ENCODE assay signal across 8 cellular contexts in genomic region chr1:155051777-155052398, GRCh38. TPM values are rescaled to one million over a fixed set of nuclear protein-coding genes. Genes with fewer than 3 reads are reported as not detected.
DNase-seq lines count a peak whose midpoint lies in the region; ATAC-seq and TF ChIP-seq lines count a peak whose summit lies in the region.

No MANE protein-coding gene starts in this region.

- ATAC-seq in HG03342 (IDR thresholded peaks at IDR 0.05; ENCODE audit: unreplicated experiment), result peak; percentile 3
- peak; percentile 49 for ATAC-seq in Right ventricle myocardium inferior
- no peak for ATAC-seq in HG02610 (IDR thresholded peaks at IDR 0.05; ENCODE audit: unreplicated experiment)
- ATAC-seq in GM21515 (IDR thresholded peaks at IDR 0.05; ENCODE audit: unreplicated experiment), result no peak

- H3K9me3 Mint-ChIP-seq in activated naive CD8-positive, alpha-beta T cell (ENCODE audit: low read depth), result no peaks in the 10 kb centered on the region
- H3K9me3 Mint-ChIP-seq in osteocyte (ENCODE audit: unreplicated experiment), result no peaks in the 10 kb centered on the region

- intact Hi-C loops in Right ventricle myocardium inferior (cut with DNase I), result loop anchor here (2.0 kb wide), 1 partner anchor 81 kb away; the partner anchor contains the start of gene SHC1

- H3K4me3 Mint-ChIP-seq in activated naive CD8-positive, alpha-beta T cell, result peak overlapping the region; percentile 88
- H3K4me3 Mint-ChIP-seq in osteocyte (ENCODE audit: unreplicated experiment), result peak overlapping the region; percentile 76

- no peaks in the 10 kb centered on the region for H3K27me3 Mint-ChIP-seq in activated naive CD8-positive, alpha-beta T cell
- no peaks in the 10 kb centered on the region for H3K27me3 Mint-ChIP-seq in osteocyte (ENCODE audit: unreplicated experiment)

- peak overlapping the region; percentile 67 for H3K4me3 ChIP-seq in SJCRH30

- no peaks in the 10 kb centered on the region for H3K27me3 ChIP-seq in SJCRH30

- no peaks in the 10 kb centered on the region for H3K36me3 Mint-ChIP-seq in activated naive CD8-positive, alpha-beta T cell
- peaks cover 5% of the 10 kb centered on the region for H3K36me3 Mint-ChIP-seq in osteocyte (ENCODE audit: unreplicated experiment)

- no peaks in the 10 kb centered on the region for H3K9me3 ChIP-seq in SJCRH30 (replicated peaks)

- H3K27ac ChIP-seq in SJCRH30, result no peak overlapping the region

- no peak for TF ChIP-seq CTCF in osteocyte (IDR thresholded peaks at IDR 0.05)

- H3K4me1 ChIP-seq in SJCRH30, result peaks cover 10% of the 10 kb centered on the region

- peak; percentile 61 for DNase-seq in Daoy (ENCODE audit: low read depth)
- DNase-seq in SJCRH30, result peak; percentile 26 to 37
- peak; percentile 83 for DNase-seq in Right ventricle myocardium inferior (ENCODE audit: missing footprints)
- no peak for DNase-seq in osteocyte (ENCODE audit: extremely low spot score, unreplicated experiment)

- no peaks in the 10 kb centered on the region for H3K36me3 ChIP-seq in SJCRH30

- no peak overlapping the region for H3K27ac Mint-ChIP-seq in activated naive CD8-positive, alpha-beta T cell
- H3K27ac Mint-ChIP-seq in osteocyte (ENCODE audit: unreplicated experiment), result peak overlapping the region; percentile 80

- peaks cover 17% of the 10 kb centered on the region for H3K4me1 Mint-ChIP-seq in activated naive CD8-positive, alpha-beta T cell (ENCODE audit: low read depth)
- H3K4me1 Mint-ChIP-seq in osteocyte (ENCODE audit: unreplicated experiment), result peaks cover 27% of the 10 kb centered on the region

RNA-seq across cellular contexts. Expression of gene ADAM15, which starts 0.8 kb away (rescaled TPM):
- total RNA-seq in Daoy (2014; rRNA removed; shearing (Covaris generic)), result 44.5 and 46.2 TPM in 2 replicates
- 16.9 and 18.3 TPM in 2 replicates for total RNA-seq in SJCRH30 (2014; rRNA removed; shearing (Covaris generic))
- total RNA-seq in Right ventricle myocardium inferior (101 TPM), osteocyte (88.4 and 89.4 TPM in 2 replicates)

RNA-seq across cellular contexts. Expression of gene EFNA4, which starts 11.7 kb away (rescaled TPM):
- 10.6 and 16.7 TPM in 2 replicates for total RNA-seq in Daoy (2014; rRNA removed; shearing (Covaris generic))
- 15.3 and 17.8 TPM in 2 replicates for total RNA-seq in SJCRH30 (2014; rRNA removed; shearing (Covaris generic))
- total RNA-seq in Right ventricle myocardium inferior (2.1 TPM), osteocyte (10.1 and 12.4 TPM in 2 replicates)

RNA-seq across cellular contexts. Expression of gene DCST1, which starts 18.3 kb away (rescaled TPM):
- total RNA-seq in Daoy (2014; rRNA removed; shearing (Covaris generic)), result not detected in 2 replicates
- not detected in 2 replicates for total RNA-seq in SJCRH30 (2014; rRNA removed; shearing (Covaris generic))
- total RNA-seq in Right ventricle myocardium inferior (not detected), osteocyte (not detected in 2 replicates)

RNA-seq across cellular contexts. Expression of gene DCST2, which starts 18.3 kb away (rescaled TPM):
- total RNA-seq in Daoy (2014; rRNA removed; shearing (Covaris generic)), result not detected in 2 replicates
- not detected in 2 replicates for total RNA-seq in SJCRH30 (2014; rRNA removed; shearing (Covaris generic))
- total RNA-seq in Right ventricle myocardium inferior (0.35 TPM), osteocyte (0.75 and 1.0 TPM in 2 replicates)

RNA-seq across cellular contexts. Expression of gene EFNA3, which starts 26.7 kb away (rescaled TPM):
- 1.1 and 2.4 TPM in 2 replicates for total RNA-seq in Daoy (2014; rRNA removed; shearing (Covaris generic))
- 3.5 and 4.2 TPM in 2 replicates for total RNA-seq in SJCRH30 (2014; rRNA removed; shearing (Covaris generic))
- total RNA-seq in Right ventricle myocardium inferior (1.1 TPM), osteocyte (2.1 and 2.9 TPM in 2 replicates)

Comparison
In these comparisons a context has a peak if more than half of its experiments do, and no peak if none do; other contexts are left out.
1. ATAC-seq: peak in HG03342 (single experiment) and Right ventricle myocardium inferior (single experiment); none in HG02610 (single experiment) and GM21515 (single experiment).